ENCODE assay signal across 1 cellular context in the genomic region with DNA sequence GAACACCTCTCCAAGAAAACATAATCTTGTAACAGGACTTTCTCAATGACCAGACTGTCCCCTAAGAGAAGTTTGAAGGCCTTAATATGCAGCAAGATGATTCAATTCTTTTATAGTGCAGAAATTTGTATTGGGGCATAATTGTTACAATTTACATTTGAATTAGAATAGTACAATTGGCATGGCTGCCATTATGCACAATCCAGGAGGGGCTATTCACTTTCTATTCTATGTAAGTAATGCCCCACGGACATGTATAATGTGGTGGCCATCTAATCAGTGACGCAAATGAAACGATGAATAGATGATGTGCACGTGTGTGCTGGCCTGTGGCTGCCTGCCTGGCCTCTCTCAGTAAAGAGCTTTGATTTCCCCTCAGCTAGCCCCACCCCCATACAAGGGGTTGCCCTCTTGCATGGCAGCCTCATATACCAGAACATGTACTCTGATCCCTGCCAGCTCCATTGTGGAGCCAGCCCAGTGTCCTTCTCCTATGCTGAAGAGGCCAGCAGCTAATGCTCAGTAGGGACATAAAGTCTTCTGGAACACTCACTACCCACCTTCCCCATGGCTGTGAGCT.
TF ChIP-seq lines count a peak whose summit lies in the region.

No MANE protein-coding gene starts in this region.

TF ChIP-seq in SK-N-SH treated with all-trans-retinoic acid at 6 μM for 48 hours, 23 proteins besides CTCF, POLR2A, EP300 and RAD21 (continued from another document):
- TF ChIP-seq, protein P1, sequence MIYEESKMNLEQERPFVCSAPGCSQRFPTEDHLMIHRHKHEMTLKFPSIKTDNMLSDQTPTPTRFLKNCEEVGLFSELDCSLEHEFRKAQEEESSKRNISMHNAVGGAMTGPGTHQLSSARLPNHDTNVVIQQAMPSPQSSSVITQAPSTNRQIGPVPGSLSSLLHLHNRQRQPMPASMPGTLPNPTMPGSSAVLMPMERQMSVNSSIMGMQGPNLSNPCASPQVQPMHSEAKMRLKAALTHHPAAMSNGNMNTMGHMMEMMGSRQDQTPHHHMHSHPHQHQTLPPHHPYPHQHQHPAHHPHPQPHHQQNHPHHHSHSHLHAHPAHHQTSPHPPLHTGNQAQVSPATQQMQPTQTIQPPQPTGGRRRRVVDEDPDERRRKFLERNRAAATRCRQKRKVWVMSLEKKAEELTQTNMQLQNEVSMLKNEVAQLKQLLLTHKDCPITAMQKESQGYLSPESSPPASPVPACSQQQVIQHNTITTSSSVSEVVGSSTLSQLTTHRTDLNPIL (CRISPR knock-in tag; IDR thresholded peaks at IDR 0.05; ENCODE audit: low read depth), result no peak
- TF ChIP-seq OSR1 (CRISPR knock-in tag; IDR thresholded peaks at IDR 0.05) (no peak), ZFP30 (CRISPR knock-in tag; IDR thresholded peaks at IDR 0.05) (no peak), ESRRG (CRISPR knock-in tag; IDR thresholded peaks at IDR 0.05) (no peak), ZNF70 (CRISPR knock-in tag; IDR thresholded peaks at IDR 0.05) (no peak), SNAI2 (CRISPR knock-in tag; IDR thresholded peaks at IDR 0.05) (no peak), ZNF8 (CRISPR knock-in tag; IDR thresholded peaks at IDR 0.05) (no peak), TCF4 (CRISPR knock-in tag; IDR thresholded peaks at IDR 0.05; ENCODE audit: borderline replicate concordance) (no peak), RARB (CRISPR knock-in tag; IDR thresholded peaks at IDR 0.05) (no peak), ISL1 (CRISPR knock-in tag; IDR thresholded peaks at IDR 0.05) (no peak), PPARA (CRISPR knock-in tag; IDR thresholded peaks at IDR 0.05; ENCODE audit: borderline replicate concordance) (no peak), BACH2 (CRISPR knock-in tag; IDR thresholded peaks at IDR 0.05; ENCODE audit: borderline replicate concordance) (no peak), TOX (CRISPR knock-in tag; IDR thresholded peaks at IDR 0.05; ENCODE audit: borderline replicate concordance) (no peak), GLIS3 (CRISPR knock-in tag; IDR thresholded peaks at IDR 0.05) (no peak)
- TF ChIP-seq, protein P2, sequence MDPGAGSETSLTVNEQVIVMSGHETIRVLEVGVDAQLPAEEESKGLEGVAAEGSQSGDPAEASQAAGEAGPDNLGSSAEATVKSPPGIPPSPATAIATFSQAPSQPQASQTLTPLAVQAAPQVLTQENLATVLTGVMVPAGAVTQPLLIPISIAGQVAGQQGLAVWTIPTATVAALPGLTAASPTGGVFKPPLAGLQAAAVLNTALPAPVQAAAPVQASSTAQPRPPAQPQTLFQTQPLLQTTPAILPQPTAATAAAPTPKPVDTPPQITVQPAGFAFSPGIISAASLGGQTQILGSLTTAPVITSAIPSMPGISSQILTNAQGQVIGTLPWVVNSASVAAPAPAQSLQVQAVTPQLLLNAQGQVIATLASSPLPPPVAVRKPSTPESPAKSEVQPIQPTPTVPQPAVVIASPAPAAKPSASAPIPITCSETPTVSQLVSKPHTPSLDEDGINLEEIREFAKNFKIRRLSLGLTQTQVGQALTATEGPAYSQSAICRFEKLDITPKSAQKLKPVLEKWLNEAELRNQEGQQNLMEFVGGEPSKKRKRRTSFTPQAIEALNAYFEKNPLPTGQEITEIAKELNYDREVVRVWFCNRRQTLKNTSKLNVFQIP (CRISPR knock-in tag; IDR thresholded peaks at IDR 0.05; ENCODE audit: borderline replicate concordance, low read depth), result no peak
- TF ChIP-seq, protein P3, sequence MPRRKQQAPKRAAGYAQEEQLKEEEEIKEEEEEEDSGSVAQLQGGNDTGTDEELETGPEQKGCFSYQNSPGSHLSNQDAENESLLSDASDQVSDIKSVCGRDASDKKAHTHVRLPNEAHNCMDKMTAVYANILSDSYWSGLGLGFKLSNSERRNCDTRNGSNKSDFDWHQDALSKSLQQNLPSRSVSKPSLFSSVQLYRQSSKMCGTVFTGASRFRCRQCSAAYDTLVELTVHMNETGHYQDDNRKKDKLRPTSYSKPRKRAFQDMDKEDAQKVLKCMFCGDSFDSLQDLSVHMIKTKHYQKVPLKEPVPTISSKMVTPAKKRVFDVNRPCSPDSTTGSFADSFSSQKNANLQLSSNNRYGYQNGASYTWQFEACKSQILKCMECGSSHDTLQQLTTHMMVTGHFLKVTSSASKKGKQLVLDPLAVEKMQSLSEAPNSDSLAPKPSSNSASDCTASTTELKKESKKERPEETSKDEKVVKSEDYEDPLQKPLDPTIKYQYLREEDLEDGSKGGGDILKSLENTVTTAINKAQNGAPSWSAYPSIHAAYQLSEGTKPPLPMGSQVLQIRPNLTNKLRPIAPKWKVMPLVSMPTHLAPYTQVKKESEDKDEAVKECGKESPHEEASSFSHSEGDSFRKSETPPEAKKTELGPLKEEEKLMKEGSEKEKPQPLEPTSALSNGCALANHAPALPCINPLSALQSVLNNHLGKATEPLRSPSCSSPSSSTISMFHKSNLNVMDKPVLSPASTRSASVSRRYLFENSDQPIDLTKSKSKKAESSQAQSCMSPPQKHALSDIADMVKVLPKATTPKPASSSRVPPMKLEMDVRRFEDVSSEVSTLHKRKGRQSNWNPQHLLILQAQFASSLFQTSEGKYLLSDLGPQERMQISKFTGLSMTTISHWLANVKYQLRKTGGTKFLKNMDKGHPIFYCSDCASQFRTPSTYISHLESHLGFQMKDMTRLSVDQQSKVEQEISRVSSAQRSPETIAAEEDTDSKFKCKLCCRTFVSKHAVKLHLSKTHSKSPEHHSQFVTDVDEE (CRISPR knock-in tag; IDR thresholded peaks at IDR 0.05), result no peak
- TF ChIP-seq, protein P4, sequence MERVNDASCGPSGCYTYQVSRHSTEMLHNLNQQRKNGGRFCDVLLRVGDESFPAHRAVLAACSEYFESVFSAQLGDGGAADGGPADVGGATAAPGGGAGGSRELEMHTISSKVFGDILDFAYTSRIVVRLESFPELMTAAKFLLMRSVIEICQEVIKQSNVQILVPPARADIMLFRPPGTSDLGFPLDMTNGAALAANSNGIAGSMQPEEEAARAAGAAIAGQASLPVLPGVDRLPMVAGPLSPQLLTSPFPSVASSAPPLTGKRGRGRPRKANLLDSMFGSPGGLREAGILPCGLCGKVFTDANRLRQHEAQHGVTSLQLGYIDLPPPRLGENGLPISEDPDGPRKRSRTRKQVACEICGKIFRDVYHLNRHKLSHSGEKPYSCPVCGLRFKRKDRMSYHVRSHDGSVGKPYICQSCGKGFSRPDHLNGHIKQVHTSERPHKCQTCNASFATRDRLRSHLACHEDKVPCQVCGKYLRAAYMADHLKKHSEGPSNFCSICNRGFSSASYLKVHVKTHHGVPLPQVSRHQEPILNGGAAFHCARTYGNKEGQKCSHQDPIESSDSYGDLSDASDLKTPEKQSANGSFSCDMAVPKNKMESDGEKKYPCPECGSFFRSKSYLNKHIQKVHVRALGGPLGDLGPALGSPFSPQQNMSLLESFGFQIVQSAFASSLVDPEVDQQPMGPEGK (CRISPR knock-in tag; IDR thresholded peaks at IDR 0.05; ENCODE audit: borderline replicate concordance), result no peak
